ENCODE assay signal across 8 cellular contexts in genomic region chr2:89584868-89585557, GRCh38.
A peak's percentile ranks its signal among the peaks of the same experiment; 100 is the strongest.
DNase-seq lines count a peak whose midpoint lies in the region; ATAC-seq and TF ChIP-seq lines count a peak whose summit lies in the region.
"Not testable (repeated sequence)": the region's sequence is repeated elsewhere in the genome, so short reads cannot be mapped to it uniquely, and the experiment has no call there.

No MANE protein-coding gene starts in this region.

- H3K4me3 Mint-ChIP-seq in Caco-2 (ENCODE audit: unreplicated experiment), result peak overlapping the region; percentile 96

- not testable (repeated sequence) for H3K4me2 ChIP-seq in parathyroid adenoma (ENCODE audit: low read length)

- in situ Hi-C loops in astrocyte of the cerebellum (cut with HindIII; ENCODE audit: low sequenced_read_pairs), result not testable (repeated sequence)

- TF ChIP-seq CTCF in Caco-2 (IDR thresholded peaks at IDR 0.05; ENCODE audit: insufficient read depth in 1 of 2, low read depth in 1 of 2, low read length in 1 of 2, severe bottlenecking in 1 of 2, unreplicated experiment in 1 of 2); WERI-Rb-1 (IDR thresholded peaks at IDR 0.05; ENCODE audit: low read depth, low read length); astrocyte of the cerebellum (IDR thresholded peaks at IDR 0.05; ENCODE audit: low read depth, low read length, missing control alignments); esophagus muscularis mucosa (IDR thresholded peaks at IDR 0.05); left lung (IDR thresholded peaks at IDR 0.05); parathyroid adenoma (IDR thresholded peaks at IDR 0.05); testis (IDR thresholded peaks at IDR 0.05): not testable (repeated sequence)

- not testable (repeated sequence) for H3K4me1 ChIP-seq in Caco-2, esophagus muscularis mucosa, left lung, parathyroid adenoma, testis

- POLR2A ChIA-PET in Caco-2 (lab: Charles Lee), result not testable (repeated sequence)

- H3K79me2 ChIP-seq in parathyroid adenoma, result not testable (repeated sequence)

- WGBS in esophagus muscularis mucosa, result no CpG with 5 or more reads among the region's 21 CpGs
- WGBS in testis, 2 donors, result 7% methylated on average over 2 of the region's 21 CpGs; no CpG with 5 or more reads in 1 of the 2 donors

- not testable (repeated sequence) for H3K27me3 Mint-ChIP-seq in Caco-2 (ENCODE audit: insufficient read depth, unreplicated experiment)

- H3K27me3 ChIP-seq in Caco-2 (replicated peaks; ENCODE audit: control insufficient read depth, insufficient read depth, low read length); WERI-Rb-1 (ENCODE audit: insufficient read depth, low read depth, severe bottlenecking); esophagus muscularis mucosa; left lung; parathyroid adenoma (ENCODE audit: control insufficient read depth, insufficient read depth, low read length); testis: not testable (repeated sequence)

- intact Hi-C loops in Caco-2 (cut with micrococcal nuclease; ENCODE audit: unreplicated experiment); esophagus muscularis mucosa (cut with DNase I); left lung (cut with DNase I); testis (cut with DNase I; ENCODE audit: low total_unique reads): not testable (repeated sequence)

- DNase-seq in Caco-2; Jurkat, Clone E6-1 (ENCODE audit: low read depth, low spot score); WERI-Rb-1; astrocyte of the cerebellum (ENCODE audit: low read depth); testis: not testable (repeated sequence)
- peak; percentile 53 for DNase-seq in esophagus muscularis mucosa (ENCODE audit: extremely low spot score)
- DNase-seq in left lung, result peak in 1 of 2 donors; percentile 59

- not testable (repeated sequence) for H3K9me3 ChIP-seq in Caco-2; WERI-Rb-1 (ENCODE audit: severe bottlenecking); esophagus muscularis mucosa; left lung; parathyroid adenoma (ENCODE audit: control insufficient read depth, low read length); testis

- not testable (repeated sequence) for TF ChIP-seq EP300 in esophagus muscularis mucosa (IDR thresholded peaks at IDR 0.05)

- not testable (repeated sequence) for H3K4me1 Mint-ChIP-seq in Caco-2 (ENCODE audit: low read depth, unreplicated experiment)

- peak overlapping the region; percentile 74 for H3K27ac Mint-ChIP-seq in Caco-2 (ENCODE audit: unreplicated experiment)

- CTCF ChIA-PET in Caco-2 (lab: Charles Lee), result not testable (repeated sequence)

- TSS peak; percentile 78 for BruUV-seq in Caco-2 (replicated peaks; lab: Mats Ljungman, UMichigan)

- not testable (repeated sequence) for H3K27ac ChIP-seq in WERI-Rb-1; esophagus muscularis mucosa (replicated peaks in 1 of 4); left lung; parathyroid adenoma; testis

- H3K4me3 ChIP-seq in Caco-2 (ENCODE audit: low read depth, low read length), result peak overlapping the region; percentile 47
- peak overlapping the region; percentile 49 for H3K4me3 ChIP-seq in Jurkat, Clone E6-1 (ENCODE audit: low read length)
- peak overlapping the region; percentile 36 for H3K4me3 ChIP-seq in WERI-Rb-1 (ENCODE audit: low read depth, low read length)
- H3K4me3 ChIP-seq in astrocyte of the cerebellum (ENCODE audit: low read depth, low read length), result peak overlapping the region; percentile 43
- H3K4me3 ChIP-seq in esophagus muscularis mucosa, result peak overlapping the region; percentile 36 to 55 (median 50)
- H3K4me3 ChIP-seq in left lung, result peak overlapping the region; percentile 33 to 36
- H3K4me3 ChIP-seq in parathyroid adenoma (ENCODE audit: low read depth, low read length), result peak overlapping the region; percentile 52
- peak overlapping the region; percentile 34 to 47 for H3K4me3 ChIP-seq in testis

- H3K36me3 Mint-ChIP-seq in Caco-2 (ENCODE audit: insufficient read depth, unreplicated experiment), result not testable (repeated sequence)

- not testable (repeated sequence) for H2AFZ ChIP-seq in parathyroid adenoma

- not testable (repeated sequence) for TF ChIP-seq POLR2A in esophagus muscularis mucosa (IDR thresholded peaks at IDR 0.05; ENCODE audit: low read depth); testis (IDR thresholded peaks at IDR 0.05)

- H3K9ac ChIP-seq in parathyroid adenoma, result not testable (repeated sequence)

- H3K36me3 ChIP-seq in Caco-2 (ENCODE audit: control insufficient read depth, insufficient read depth, low read length); WERI-Rb-1; esophagus muscularis mucosa; left lung; parathyroid adenoma (ENCODE audit: control insufficient read depth, insufficient read depth, low read length); testis (ENCODE audit: low read depth, missing control alignments): not testable (repeated sequence)

- ATAC-seq in left lung, result not testable (repeated sequence)

- not testable (repeated sequence) for H3K9me3 Mint-ChIP-seq in Caco-2 (ENCODE audit: unreplicated experiment)
